ENCODE assay signal across 2 cellular contexts in the genomic region with DNA sequence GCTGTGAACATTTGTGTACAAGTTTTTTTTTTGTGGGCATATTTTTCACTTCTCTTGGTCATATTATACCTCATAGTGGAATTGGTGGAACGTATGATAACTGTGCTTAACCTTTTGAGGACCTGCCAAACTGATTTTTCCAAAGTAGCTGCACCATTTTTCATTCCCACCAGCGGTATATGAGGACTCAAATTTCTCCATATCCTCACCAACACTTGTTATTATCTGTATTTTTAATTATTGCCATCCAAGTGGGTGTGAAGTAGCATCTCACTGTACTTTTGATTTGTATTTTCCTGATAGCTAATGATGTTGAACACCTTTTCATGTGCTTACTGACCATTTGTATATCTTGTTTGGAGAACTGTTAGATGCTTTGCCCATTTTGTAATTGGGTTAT.
TF ChIP-seq lines count a peak whose summit lies in the region.

No MANE protein-coding gene starts in this region.

TF ChIP-seq in HEK293, 187 proteins besides CTCF, POLR2A, EP300 and RAD21 (continued from another document):
- no peak for TF ChIP-seq ZNF785 (tag by site-specific recombination; IDR thresholded peaks at IDR 0.05)
- no peak for TF ChIP-seq ZNF140 (tag by site-specific recombination; IDR thresholded peaks at IDR 0.05)
TF ChIP-seq in HEK293: peak in this region for 1.

TF ChIP-seq in K562, 482 proteins besides CTCF, POLR2A, EP300 and RAD21 (continued from another document):
- TF ChIP-seq ZNF184 (CRISPR knock-in tag; IDR thresholded peaks at IDR 0.05), result 0 out of 2 replicates have a peak, but pooled peaks have one; percentile 53
